In the genomic region with DNA sequence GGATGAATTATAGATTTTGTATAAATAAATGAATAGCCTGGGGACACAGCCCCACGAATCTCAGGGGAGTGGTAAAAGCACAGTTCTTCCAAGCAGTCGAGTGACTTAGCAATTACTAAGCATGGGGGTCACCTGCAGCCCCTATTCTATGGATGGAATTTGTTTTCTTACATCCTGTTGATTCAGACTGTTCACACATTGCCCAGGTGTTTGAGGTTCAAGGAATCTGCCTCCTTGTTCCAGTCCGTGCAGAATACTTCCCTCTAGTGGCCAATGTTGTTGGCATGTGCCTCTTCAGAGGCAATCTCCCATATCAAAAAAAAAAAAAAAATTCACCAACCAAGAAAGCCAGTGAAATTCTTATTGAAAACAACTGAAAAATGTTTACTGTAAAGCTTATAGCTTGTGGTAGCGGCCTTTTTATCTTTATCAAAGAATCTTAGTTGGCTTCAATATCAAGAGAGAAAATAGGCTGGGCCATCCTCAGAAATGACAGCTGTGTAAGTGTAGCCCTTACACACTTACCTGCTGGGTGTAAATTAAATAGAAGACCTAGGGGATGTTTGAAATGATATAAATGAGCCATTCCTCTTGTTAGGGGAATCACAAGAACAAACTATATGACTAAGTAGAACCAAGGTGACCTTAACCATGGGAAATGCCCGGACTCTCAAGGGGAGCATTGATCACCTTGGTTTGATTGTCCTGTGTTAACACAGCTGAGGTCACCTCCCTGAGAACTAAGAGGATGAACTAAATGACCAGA, we compare ENCODE assay signal across 9 cellular contexts. TPM values are rescaled to one million over a fixed set of nuclear protein-coding genes. Genes with fewer than 3 reads are reported as not detected.
DNase-seq lines count a peak whose midpoint lies in the region; ATAC-seq, FAIRE-seq and TF ChIP-seq lines count a peak whose summit lies in the region.
"Had no signal": no experiment of that assay in that cellular context is flagged by ENCODE, and none has a peak within 500 bp of the region (broad histone marks: within the 10 kb centered on the region; RNA-seq: fewer than 3 reads in every experiment).

No MANE protein-coding gene starts in this region.

- peak; percentile 15 for DNase-seq in activated T-cell treated with anti-CD3 and anti-CD28 coated beads, Interleukin-2, amount 50 U/mL, for 4 hours
- DNase-seq in activated T-cell treated with anti-CD3 and anti-CD28 coated beads for 4 hours (no peak), HuH-7.5 (ENCODE audit: low spot score) (peak; percentile 17), PC-9 (peak; percentile 22 to 60), MCF 10A (ENCODE audit: unreplicated experiment) (peak; percentile 74), kidney (no peak), thyroid gland (peak; percentile 14 to 30)

- TF ChIP-seq CTCF in PC-9 (conservative IDR thresholded peaks at IDR 0.05), result peak; percentile 70
- peak; percentile 60 for TF ChIP-seq CTCF in MCF 10A (IDR thresholded peaks at IDR 0.05; ENCODE audit: unreplicated experiment)
- TF ChIP-seq CTCF in kidney (IDR thresholded peaks at IDR 0.05; ENCODE audit: borderline replicate concordance, extremely low read depth, insufficient read depth), result peak; percentile 61
- peak; percentile 15 to 73 (median 45) for TF ChIP-seq CTCF in thyroid gland (IDR thresholded peaks at IDR 0.05)

- H3K9me3 Mint-ChIP-seq in activated T-cell treated with anti-CD3 and anti-CD28 coated beads, Interleukin-2, amount 50 U/mL, for 4 hours, result no peaks in the 10 kb centered on the region
- no peaks in the 10 kb centered on the region for H3K9me3 Mint-ChIP-seq in MCF 10A (ENCODE audit: unreplicated experiment)

- POLR2A ChIA-PET in PC-9 (lab: Charles Lee; ENCODE audit: unreplicated experiment), result no interaction called here
- POLR2A ChIA-PET in MCF 10A (lab: Yijun Ruan, JAX), result interaction anchor here (0.6 to 1.2 kb wide), 4 partner anchors 10 to 955 kb away, joined by 3 to 4 read pairs (median 3); a partner anchor contains a TSS

- no peaks in the 10 kb centered on the region for H3K36me3 Mint-ChIP-seq in activated T-cell treated with anti-CD3 and anti-CD28 coated beads, Interleukin-2, amount 50 U/mL, for 4 hours (ENCODE audit: insufficient read depth)
- H3K36me3 Mint-ChIP-seq in MCF 10A (ENCODE audit: insufficient read depth, unreplicated experiment), result no peaks in the 10 kb centered on the region

- no peak overlapping the region for H2AFZ ChIP-seq in PC-9

- no peaks in the 10 kb centered on the region for H3K27me3 ChIP-seq in PC-9 (ENCODE audit: insufficient read depth, low read depth)
- no peaks in the 10 kb centered on the region for H3K27me3 ChIP-seq in thyroid gland

- H3K9me2 ChIP-seq in PC-9 (ENCODE audit: insufficient read depth), result no peaks in the 10 kb centered on the region

- no peak overlapping the region for H3K27ac ChIP-seq in PC-9
- H3K27ac ChIP-seq in kidney (ENCODE audit: low read depth in 2 of 2, low read length in 2 of 2), result no peak overlapping the region
- no peak overlapping the region for H3K27ac ChIP-seq in thyroid gland

- H3K4me1 ChIP-seq in PC-9 (replicated peaks; ENCODE audit: insufficient read depth) (no peaks in the 10 kb centered on the region; the same call in 1 of the 2 replicates), kidney (ENCODE audit: control insufficient read depth in 1 of 2, insufficient read depth in 1 of 2, low read depth in 1 of 2, low read length in 2 of 2) (no peaks in the 10 kb centered on the region), thyroid gland (no peaks in the 10 kb centered on the region)

- no peak overlapping the region for H3K27ac Mint-ChIP-seq in MCF 10A (ENCODE audit: low read depth, unreplicated experiment)

- 29 to 37% methylated on average over 5 of the region's 5 CpGs for WGBS in thyroid gland, 2 donors

- peak; percentile 70 for FAIRE-seq in kidney (lab: Jason Lieb, UNC)
- FAIRE-seq: colon had no signal

- H3K9ac ChIP-seq in kidney (ENCODE audit: low read length in 2 of 2), result no peak overlapping the region

- H3K9me3 ChIP-seq in PC-9 (ENCODE audit: insufficient read depth, low read depth), result no peaks in the 10 kb centered on the region
- H3K9me3 ChIP-seq in kidney (ENCODE audit: control insufficient read depth in 1 of 2, low read length in 2 of 2), result no peaks in the 10 kb centered on the region
- H3K9me3 ChIP-seq in thyroid gland, result no peaks in the 10 kb centered on the region

- no peaks in the 10 kb centered on the region for H4K20me1 ChIP-seq in PC-9 (ENCODE audit: insufficient read depth)

- H3K79me2 ChIP-seq in PC-9 (ENCODE audit: low read depth), result no peaks in the 10 kb centered on the region

- no peaks in the 10 kb centered on the region for H3K36me3 ChIP-seq in PC-9 (ENCODE audit: low read depth)
- no peaks in the 10 kb centered on the region for H3K36me3 ChIP-seq in kidney (ENCODE audit: control insufficient read depth in 1 of 2, insufficient read depth in 2 of 2, low read length in 2 of 2)
- H3K36me3 ChIP-seq in thyroid gland, result no peaks in the 10 kb centered on the region

- H3K4me3 ChIP-seq in PC-9 (no peak overlapping the region), kidney (ENCODE audit: low read length in 2 of 2) (no peak overlapping the region), thyroid gland (replicated peaks in 1 of 3) (no peak overlapping the region)

- H3K4me1 Mint-ChIP-seq in activated T-cell treated with anti-CD3 and anti-CD28 coated beads, Interleukin-2, amount 50 U/mL, for 4 hours (ENCODE audit: low read depth), result peaks cover 15% of the 10 kb centered on the region
- H3K4me1 Mint-ChIP-seq in MCF 10A (ENCODE audit: insufficient read depth, unreplicated experiment), result peaks cover 8% of the 10 kb centered on the region

- peak overlapping the region; percentile 26; the same call in 1 of the 2 replicates for H3K4me2 ChIP-seq in PC-9

- TF ChIP-seq POLR2A in thyroid gland (IDR thresholded peaks at IDR 0.05), result no peak

- no peak overlapping the region for H3K4me3 Mint-ChIP-seq in activated T-cell treated with anti-CD3 and anti-CD28 coated beads, Interleukin-2, amount 50 U/mL, for 4 hours
- no peak overlapping the region for H3K4me3 Mint-ChIP-seq in MCF 10A (ENCODE audit: unreplicated experiment)

- peak; percentile 73 to 80 for ATAC-seq in activated T-cell treated with anti-CD3 and anti-CD28 coated beads, Interleukin-2, amount 50 U/mL, for 4 hours
- ATAC-seq in GM19035 (IDR thresholded peaks at IDR 0.05; ENCODE audit: unreplicated experiment), result no peak

- BruUV-seq in PC-9 (replicated peaks; lab: Mats Ljungman, UMichigan), result no TSS peak
- BruUV-seq in MCF 10A (replicated peaks; lab: Mats Ljungman, UMichigan), result no TSS peak

- no peaks in the 10 kb centered on the region for H3K27me3 Mint-ChIP-seq in activated T-cell treated with anti-CD3 and anti-CD28 coated beads, Interleukin-2, amount 50 U/mL, for 4 hours (ENCODE audit: low read depth)
- no peaks in the 10 kb centered on the region for H3K27me3 Mint-ChIP-seq in MCF 10A (ENCODE audit: insufficient read depth, unreplicated experiment)

- intact Hi-C loops in PC-9 (cut with micrococcal nuclease; ENCODE audit: unreplicated experiment), result loop anchor here (1.0 kb wide), 2 partner anchors 122 to 245 kb away; no protein-coding TSS in a partner anchor
- intact Hi-C loops in MCF 10A (cut with micrococcal nuclease), result loop anchor here (1.0 to 10.0 kb wide), 4 partner anchors 117 to 336 kb away; no protein-coding TSS in a partner anchor
- intact Hi-C loops in kidney (cut with DNase I), result loop anchor here (5.0 kb wide), 1 partner anchor 238 kb away; no protein-coding TSS in a partner anchor
- intact Hi-C loops in thyroid gland (cut with DNase I), result no loop called here

- H3F3A ChIP-seq in PC-9 (ENCODE audit: insufficient read depth, low read depth), result no peaks in the 10 kb centered on the region

- CTCF ChIA-PET in PC-9 (lab: Charles Lee), result interaction anchor here (0.6 to 0.7 kb wide), 6 partner anchors 36 to 770 kb away, joined by 3 to 7 read pairs (median 5); no protein-coding TSS in a partner anchor
- CTCF ChIA-PET in MCF 10A (lab: Yijun Ruan, JAX), result interaction anchor here (0.6 to 5.0 kb wide), 70 partner anchors 8 to 1831 kb away, joined by 3 to 81 read pairs (median 4); a partner anchor contains a TSS

RNA-seq across cellular contexts. Expression of a gene that starts 7.8 kb away (rescaled TPM):
- not detected for total RNA-seq in activated T-cell treated with anti-CD3 and anti-CD28 coated beads, Interleukin-2, amount 50 U/mL, for 4 hours
- total RNA-seq in PC-9 (2021) (not detected in 2 replicates), MCF 10A (2022) (not detected in 2 replicates), kidney (not detected), thyroid gland (not detected)
- not detected for polyA plus RNA-seq in kidney (ENCODE audit: insufficient read depth, low read depth, low replicate concordance)

RNA-seq across cellular contexts. Expression of a gene that starts 41.3 kb away (rescaled TPM):
- under 1 TPM in 1 of 3 donors, not detected in 2; 0.24 TPM for total RNA-seq in activated T-cell treated with anti-CD3 and anti-CD28 coated beads, Interleukin-2, amount 50 U/mL, for 4 hours
- total RNA-seq in PC-9 (2021), result 3.8 and 4.9 TPM in 2 replicates
- 0.26 TPM in 1 of 2 replicates, not detected in the other for total RNA-seq in MCF 10A (2022)
- 3.6 TPM for total RNA-seq in kidney
- 6.5 TPM for polyA plus RNA-seq in kidney (ENCODE audit: insufficient read depth, low read depth, low replicate concordance)
- not detected for total RNA-seq in thyroid gland

RNA-seq across cellular contexts. Expression of a gene that starts 50.6 kb away (rescaled TPM):
- total RNA-seq in activated T-cell treated with anti-CD3 and anti-CD28 coated beads, Interleukin-2, amount 50 U/mL, for 4 hours, result not detected
- not detected in 2 replicates for total RNA-seq in PC-9 (2021)
- not detected in 2 replicates for total RNA-seq in MCF 10A (2022)
- 0.41 TPM for total RNA-seq in kidney
- polyA plus RNA-seq in kidney (ENCODE audit: insufficient read depth, low read depth, low replicate concordance), result not detected
- total RNA-seq in thyroid gland, result not detected

Comparison
In these comparisons a context has a peak if more than half of its experiments do, and no peak if none do; other contexts are left out.
1. DNase-seq: peak in activated T-cell treated with anti-CD3 and anti-CD28 coated beads, Interleukin-2, amount 50 U/mL, for 4 hours (single experiment), HuH-7.5 (single experiment), PC-9 (2 of 2), MCF 10A (single experiment) and thyroid gland (2 of 2); none in activated T-cell treated with anti-CD3 and anti-CD28 coated beads for 4 hours (single experiment) and kidney (single experiment).
2. Peak in every context shown above with its lines, with median percentiles within 50 percentile points of each other: CTCF ChIP-seq.